8 cellular contexts compared by ENCODE assay signal in genomic region chr14:56659964-56660551, GRCh38.
DNase-seq lines count a peak whose midpoint lies in the region; ATAC-seq and TF ChIP-seq lines count a peak whose summit lies in the region.

No MANE protein-coding gene starts in this region.

- no peak for ATAC-seq in HG03442 (IDR thresholded peaks at IDR 0.05; ENCODE audit: unreplicated experiment)

- TF ChIP-seq CTCF in foreskin fibroblast (IDR thresholded peaks at IDR 0.05; ENCODE audit: low read depth, low read length) = peak; percentile 72
- peak; percentile 83 for TF ChIP-seq CTCF in retinal pigment epithelial cell (conservative IDR thresholded peaks at IDR 0.05; ENCODE audit: low read depth, low read length)

- DNase-seq in SIG-M5 treated with dmso at 0.1 percent for 504 hours (lab: John Stamatoyannopoulos, UW; ENCODE audit: unreplicated experiment) = peak; percentile 51
- DNase-seq in SIG-M5 (lab: John Stamatoyannopoulos, UW) = no peak
- peak; percentile 40 for DNase-seq in M059J (ENCODE audit: low read depth)
- peak; percentile 44 for DNase-seq in RPMI8226
- DNase-seq in foreskin fibroblast = peak; percentile 30 to 64
- peak; percentile 68 for DNase-seq in retinal pigment epithelial cell (ENCODE audit: low read depth)
- DNase-seq in stimulated activated naive CD4-positive, alpha-beta T cell treated with Interleukin-2 at 50 U/mL for 16 hours (lab: John Stamatoyannopoulos, UW) = no peak

- H3K4me3 ChIP-seq in foreskin fibroblast (ENCODE audit: low read depth in 1 of 2, low read length in 2 of 2) = no peak overlapping the region
- no peak overlapping the region for H3K4me3 ChIP-seq in retinal pigment epithelial cell (ENCODE audit: low read length)

Comparison
In these comparisons a context has a peak if more than half of its experiments do, and no peak if none do; other contexts are left out.
1. DNase-seq: peak in SIG-M5 treated with dmso at 0.1 percent for 504 hours (single experiment), M059J (single experiment), RPMI8226 (single experiment), foreskin fibroblast (2 of 2) and retinal pigment epithelial cell (single experiment); none in SIG-M5 (single experiment) and stimulated activated naive CD4-positive, alpha-beta T cell treated with Interleukin-2 at 50 U/mL for 16 hours (single experiment).